ENCODE assay signal across 9 cellular contexts in genomic region chr12:94622475-94622874, GRCh38. TPM values are rescaled to one million over a fixed set of nuclear protein-coding genes. Genes with fewer than 3 reads are reported as not detected.
DNase-seq lines count a peak whose midpoint lies in the region; ATAC-seq and TF ChIP-seq lines count a peak whose summit lies in the region.
"Had no signal": no experiment of that assay in that cellular context is flagged by ENCODE, and none has a peak within 500 bp of the region (broad histone marks: within the 10 kb centered on the region; RNA-seq: fewer than 3 reads in every experiment).

No MANE protein-coding gene starts in this region.

- TF ChIP-seq POLR2A in uterus (IDR thresholded peaks at IDR 0.05), result no peak

- DNase-seq in Panc1 (ENCODE audit: low read depth, low spot score) (no peak), epithelial cell of proximal tubule (ENCODE audit: low read depth) (no peak), renal cortical epithelial cell (ENCODE audit: low read depth) (peak; percentile 57), SKM-1 treated with dmso at 0.1 percent for 144 hours (lab: John Stamatoyannopoulos, UW; ENCODE audit: unreplicated experiment) (no peak), uterus (no peak)
- DNase-seq: anterior cingulate cortex had no signal

- CTCF ChIA-PET in HEK293 (lab: Yijun Ruan, JAX), result interaction anchor here (0.6 kb wide), 1 partner anchor 90 kb away, joined by 3 read pairs; no protein-coding TSS in a partner anchor
- CTCF ChIA-PET in Panc1 (lab: Charles Lee), result interaction anchor here (0.7 kb wide), 1 partner anchor 686 kb away, joined by 4 read pairs; no protein-coding TSS in a partner anchor

- in situ Hi-C loops in Panc1 (cut with HindIII; ENCODE audit: low pct_unique_long_range_greater_than_20kb, low sequenced_read_pairs), result no loop called here

- no peak for ATAC-seq in Panc1
- no peak for ATAC-seq in GM21360 (IDR thresholded peaks at IDR 0.05; ENCODE audit: unreplicated experiment)

- H3K4me3 ChIP-seq in HEK293 (ENCODE audit: low read depth, low read length), result no peak overlapping the region
- no peak overlapping the region for H3K4me3 ChIP-seq in Panc1 (ENCODE audit: low read depth in 2 of 2, low read length in 2 of 2)
- H3K4me3 ChIP-seq in epithelial cell of proximal tubule (ENCODE audit: low read depth, low read length), result peak overlapping the region; percentile 53
- H3K4me3 ChIP-seq in uterus, result no peak overlapping the region
- H3K4me3 ChIP-seq: lung had no signal

- H3K27me3 ChIP-seq in Panc1 (ENCODE audit: control insufficient read depth, insufficient read depth, low read length) (peaks cover 3% of the 10 kb centered on the region; the same call in 1 of the 2 replicates), uterus (no peaks in the 10 kb centered on the region)

- H3K36me3 ChIP-seq in HEK293 (ENCODE audit: control insufficient read depth in 2 of 2, insufficient read depth in 1 of 2, low read length in 2 of 2) (no peaks in the 10 kb centered on the region), Panc1 (ENCODE audit: control insufficient read depth, insufficient read depth, low read length) (no peaks in the 10 kb centered on the region), uterus (no peaks in the 10 kb centered on the region)

- H3K9me3 ChIP-seq in HEK293 (ENCODE audit: control insufficient read depth, insufficient read depth, low read depth, low read length) (no peaks in the 10 kb centered on the region), Panc1 (ENCODE audit: control insufficient read depth, insufficient read depth, low read depth, low read length) (no peaks in the 10 kb centered on the region), uterus (no peaks in the 10 kb centered on the region)

- no TSS peak for BruUV-seq in Panc1 (replicated peaks; lab: Mats Ljungman, UMichigan)

- H3K4me1 ChIP-seq in HEK293 (ENCODE audit: control insufficient read depth, insufficient read depth, low read length) (peaks cover 19% of the 10 kb centered on the region), Panc1 (ENCODE audit: control insufficient read depth, insufficient read depth, low read length) (no peaks in the 10 kb centered on the region; the same call in 1 of the 2 replicates), uterus (no peaks in the 10 kb centered on the region)

- intact Hi-C loops in Panc1 (cut with micrococcal nuclease; ENCODE audit: unreplicated experiment) (no loop called here), uterus (cut with DNase I; ENCODE audit: low total_unique reads) (no loop called here)

- no peak for TF ChIP-seq CTCF in HEK293 (tag by site-specific recombination; IDR thresholded peaks at IDR 0.05)
- no peak for TF ChIP-seq CTCF in Panc1 (IDR thresholded peaks at IDR 0.05)
- TF ChIP-seq CTCF in epithelial cell of proximal tubule (conservative IDR thresholded peaks at IDR 0.05; ENCODE audit: low read depth, low read length), result no peak
- TF ChIP-seq CTCF in uterus (IDR thresholded peaks at IDR 0.05), result no peak

- POLR2A ChIA-PET in HEK293 (lab: Yijun Ruan, JAX) (interaction anchor here (0.8 kb wide), 1 partner anchor 8 kb away, joined by 3 read pairs; no protein-coding TSS in a partner anchor), Panc1 (lab: Charles Lee) (interaction anchor here (0.8 kb wide), 1 partner anchor 24 kb away, joined by 8 read pairs; no protein-coding TSS in a partner anchor)

- H3K27ac ChIP-seq in HEK293 (ENCODE audit: extremely low read depth, low read depth, low read length), result no peak overlapping the region
- H3K27ac ChIP-seq in Panc1 (ENCODE audit: low read length), result peak overlapping the region; percentile 18; the same call in 1 of the 2 replicates
- H3K27ac ChIP-seq in uterus, result peak overlapping the region in 1 of 2 donors; percentile 23

TF ChIP-seq in HEK293, 187 proteins besides CTCF, POLR2A, EP300 and RAD21:
- no peak for TF ChIP-seq ZSCAN30 (tag by site-specific recombination; IDR thresholded peaks at IDR 0.05)
- peak; percentile 27; the same call in 1 of the 2 replicates for TF ChIP-seq MYNN (tag by site-specific recombination; IDR thresholded peaks at IDR 0.05; ENCODE audit: borderline replicate concordance)

RNA-seq across cellular contexts. Expression of gene TMCC3, which starts 27.9 kb away (rescaled TPM):
- total RNA-seq in Panc1 (2021; ENCODE audit: unreplicated experiment) (0.92 TPM), epithelial cell of proximal tubule (7.5 and 11.8 TPM in 2 replicates), renal cortical epithelial cell (10.3 and 19.4 TPM in 2 replicates), uterus (10 to 100 TPM; 12.4 to 47.3 (median 32.7) TPM)
- polyA plus RNA-seq in Panc1 (2012; ENCODE audit: insufficient read length), result 1.2 TPM
